8 cellular contexts compared by ENCODE assay signal in genomic region chr10:78944658-78945333, GRCh38.
DNase-seq lines count a peak whose midpoint lies in the region; ATAC-seq, FAIRE-seq and TF ChIP-seq lines count a peak whose summit lies in the region.

No MANE protein-coding gene starts in this region.

- no peaks in the 10 kb centered on the region for H3K9me3 Mint-ChIP-seq in stimulated activated effector memory CD8-positive, alpha-beta T cell treated with anti-CD3 and anti-CD28 coated beads, Interleukin-12 subunit alpha, Interleukin-12 subunit beta, amount 100 ng/mL, for 72 hours

- no peaks in the 10 kb centered on the region for H3K36me3 Mint-ChIP-seq in stimulated activated effector memory CD8-positive, alpha-beta T cell treated with anti-CD3 and anti-CD28 coated beads, Interleukin-12 subunit alpha, Interleukin-12 subunit beta, amount 100 ng/mL, for 72 hours

- peak overlapping the region; percentile 29 for H3K27ac Mint-ChIP-seq in stimulated activated effector memory CD8-positive, alpha-beta T cell treated with anti-CD3 and anti-CD28 coated beads, Interleukin-12 subunit alpha, Interleukin-12 subunit beta, amount 100 ng/mL, for 72 hours

- FAIRE-seq in H54 (lab: Jason Lieb, UNC), result peak; percentile 96

- DNase-seq in H54 (ENCODE audit: insufficient read length, low spot score) (peak; percentile 88), astrocyte of the hippocampus (ENCODE audit: low read depth, low spot score) (peak; percentile 97), islet precursor cell (peak; percentile 94), NAMALWA (ENCODE audit: low spot score) (no peak), DMS153 treated with DMSO at 0.1 percent for 48 hours (lab: John Stamatoyannopoulos, UW; ENCODE audit: unreplicated experiment) (no peak)
- no peak for DNase-seq in stimulated activated effector memory CD8-positive, alpha-beta T cell treated with anti-CD3 and anti-CD28 coated beads, Interleukin-12 subunit alpha, Interleukin-12 subunit beta, amount 100 ng/mL, for 72 hours (ENCODE audit: low spot score in 2 of 2)
- DNase-seq in activated CD4-positive, CD25-positive, alpha-beta regulatory T cell (lab: John Stamatoyannopoulos, UW), result no peak

- no peak overlapping the region for H3K4me3 Mint-ChIP-seq in stimulated activated effector memory CD8-positive, alpha-beta T cell treated with anti-CD3 and anti-CD28 coated beads, Interleukin-12 subunit alpha, Interleukin-12 subunit beta, amount 100 ng/mL, for 72 hours

- no peak for TF ChIP-seq POLR2A in H54 (IDR thresholded peaks at IDR 0.05; ENCODE audit: low read depth, low read length)

- no peak for ATAC-seq in stimulated activated effector memory CD8-positive, alpha-beta T cell treated with anti-CD3 and anti-CD28 coated beads, Interleukin-12 subunit alpha, Interleukin-12 subunit beta, amount 100 ng/mL, for 72 hours
- ATAC-seq in GM18873 (IDR thresholded peaks at IDR 0.05; ENCODE audit: low FRiP score, unreplicated experiment), result no peak

- no peaks in the 10 kb centered on the region for H3K4me1 Mint-ChIP-seq in stimulated activated effector memory CD8-positive, alpha-beta T cell treated with anti-CD3 and anti-CD28 coated beads, Interleukin-12 subunit alpha, Interleukin-12 subunit beta, amount 100 ng/mL, for 72 hours

Comparison
In these comparisons a context has a peak if more than half of its experiments do, and no peak if none do; other contexts are left out.
1. DNase-seq: peak in H54 (single experiment), astrocyte of the hippocampus (single experiment) and islet precursor cell (single experiment); none in stimulated activated effector memory CD8-positive, alpha-beta T cell treated with anti-CD3 and anti-CD28 coated beads, Interleukin-12 subunit alpha, Interleukin-12 subunit beta, amount 100 ng/mL, for 72 hours (0 of 2), NAMALWA (single experiment), DMS153 treated with DMSO at 0.1 percent for 48 hours (single experiment) and activated CD4-positive, CD25-positive, alpha-beta regulatory T cell (0 of 4).